2 cellular contexts compared by ENCODE assay signal in the genomic region with DNA sequence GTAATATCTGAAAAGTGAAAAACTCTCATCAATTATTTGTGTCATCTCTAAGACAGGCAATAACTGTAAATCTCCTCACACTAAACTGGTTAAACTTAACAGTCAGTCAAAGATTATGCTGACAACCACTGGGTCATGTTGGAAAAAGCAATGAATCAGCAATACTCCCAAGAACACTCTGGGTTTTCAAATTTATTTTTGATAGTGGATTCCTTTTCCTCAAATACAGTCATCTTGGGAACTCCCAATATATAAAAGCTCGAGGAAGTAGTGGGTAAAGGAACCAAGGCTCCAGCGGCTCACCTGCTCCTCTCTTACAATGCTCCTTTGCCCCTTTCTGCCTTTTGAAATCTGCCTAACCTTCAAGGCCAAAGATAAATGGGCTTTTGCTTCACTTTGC.
A peak's percentile ranks its signal among the peaks of the same experiment; 100 is the strongest.
TF ChIP-seq lines count a peak whose summit lies in the region.

No MANE protein-coding gene starts in this region.

TF ChIP-seq in A549, 52 proteins besides CTCF, POLR2A, EP300 and RAD21 (continued from another document):
- TF ChIP-seq, protein P1, sequence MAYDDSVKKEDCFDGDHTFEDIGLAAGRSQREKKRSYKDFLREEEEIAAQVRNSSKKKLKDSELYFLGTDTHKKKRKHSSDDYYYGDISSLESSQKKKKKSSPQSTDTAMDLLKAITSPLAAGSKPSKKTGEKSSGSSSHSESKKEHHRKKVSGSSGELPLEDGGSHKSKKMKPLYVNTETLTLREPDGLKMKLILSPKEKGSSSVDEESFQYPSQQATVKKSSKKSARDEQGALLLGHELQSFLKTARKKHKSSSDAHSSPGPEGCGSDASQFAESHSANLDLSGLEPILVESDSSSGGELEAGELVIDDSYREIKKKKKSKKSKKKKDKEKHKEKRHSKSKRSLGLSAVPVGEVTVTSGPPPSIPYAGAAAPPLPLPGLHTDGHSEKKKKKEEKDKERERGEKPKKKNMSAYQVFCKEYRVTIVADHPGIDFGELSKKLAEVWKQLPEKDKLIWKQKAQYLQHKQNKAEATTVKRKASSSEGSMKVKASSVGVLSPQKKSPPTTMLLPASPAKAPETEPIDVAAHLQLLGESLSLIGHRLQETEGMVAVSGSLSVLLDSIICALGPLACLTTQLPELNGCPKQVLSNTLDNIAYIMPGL (CRISPR knock-in tag; IDR thresholded peaks at IDR 0.05; ENCODE audit: borderline replicate concordance), result no peak
- TF ChIP-seq BHLHE40 (IDR thresholded peaks at IDR 0.05; ENCODE audit: low read depth, low read length) (no peak), RFX5 (IDR thresholded peaks at IDR 0.05) (no peak), RNF2 (IDR thresholded peaks at IDR 0.05; ENCODE audit: borderline replicate concordance, low read depth) (no peak), FOXS1 (CRISPR knock-in tag; IDR thresholded peaks at IDR 0.05) (no peak), MAFK (IDR thresholded peaks at IDR 0.05; ENCODE audit: partially characterized antibody) (peak; percentile 91), TP53 (CRISPR knock-in tag; IDR thresholded peaks at IDR 0.05) (no peak), FOSL2 (IDR thresholded peaks at IDR 0.05) (no peak), FOSL2 (CRISPR knock-in tag; IDR thresholded peaks at IDR 0.05) (no peak), ZNF302 (CRISPR knock-in tag; IDR thresholded peaks at IDR 0.05) (no peak), CEBPB (IDR thresholded peaks at IDR 0.05) (no peak)

TF ChIP-seq in IMR-90, 13 proteins besides CTCF, POLR2A, EP300 and RAD21 (continued from another document):
- peak; percentile 57; the same call in 1 of the 2 replicates for TF ChIP-seq NFE2L2 (IDR thresholded peaks at IDR 0.05; ENCODE audit: low read depth, low read length)
- peak; percentile 91 for TF ChIP-seq MAFK (IDR thresholded peaks at IDR 0.05; ENCODE audit: low read depth, low read length)
- no peak for TF ChIP-seq CHD1 (IDR thresholded peaks at IDR 0.05; ENCODE audit: low read depth, low read length)
- TF ChIP-seq, protein P2, sequence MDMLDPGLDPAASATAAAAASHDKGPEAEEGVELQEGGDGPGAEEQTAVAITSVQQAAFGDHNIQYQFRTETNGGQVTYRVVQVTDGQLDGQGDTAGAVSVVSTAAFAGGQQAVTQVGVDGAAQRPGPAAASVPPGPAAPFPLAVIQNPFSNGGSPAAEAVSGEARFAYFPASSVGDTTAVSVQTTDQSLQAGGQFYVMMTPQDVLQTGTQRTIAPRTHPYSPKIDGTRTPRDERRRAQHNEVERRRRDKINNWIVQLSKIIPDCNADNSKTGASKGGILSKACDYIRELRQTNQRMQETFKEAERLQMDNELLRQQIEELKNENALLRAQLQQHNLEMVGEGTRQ (IDR thresholded peaks at IDR 0.05; ENCODE audit: low read depth, low read length), result no peak
TF ChIP-seq in IMR-90: peak in this region for 2.
